ENCODE assay signal across 8 cellular contexts in genomic region chr1:153355445-153356071, GRCh38. TPM values are rescaled to one million over a fixed set of nuclear protein-coding genes. Genes with fewer than 3 reads are reported as not detected.
DNase-seq lines count a peak whose midpoint lies in the region; ATAC-seq and TF ChIP-seq lines count a peak whose summit lies in the region.

No MANE protein-coding gene starts in this region.

- H3K9me3 ChIP-seq in MG63 (peaks cover 5% of the 10 kb centered on the region; the same call in 1 of the 2 replicates), RWPE2 (ENCODE audit: severe bottlenecking) (no peaks in the 10 kb centered on the region), thyroid gland (no peaks in the 10 kb centered on the region)

- H3K4me1 ChIP-seq in RWPE2 (ENCODE audit: insufficient read depth, poor library complexity, severe bottlenecking) = peaks cover 16% of the 10 kb centered on the region
- no peaks in the 10 kb centered on the region for H3K4me1 ChIP-seq in thyroid gland

- H3K27ac ChIP-seq in RWPE2 (ENCODE audit: poor library complexity, severe bottlenecking) (no peak overlapping the region), brain microvascular endothelial cell (no peak overlapping the region), thyroid gland (no peak overlapping the region)

- peak; percentile 94 for DNase-seq in SIG-M5 treated with dmso at 0.1 percent for 504 hours (lab: John Stamatoyannopoulos, UW; ENCODE audit: unreplicated experiment)
- DNase-seq in SIG-M5 (lab: John Stamatoyannopoulos, UW) = no peak
- DNase-seq in MG63 = peak; percentile 76
- DNase-seq in RWPE2 (ENCODE audit: low spot score) = no peak
- peak; percentile 18 for DNase-seq in brain microvascular endothelial cell
- DNase-seq in kidney tubule cell (ENCODE audit: low spot score) = peak; percentile 73
- peak; percentile 6 to 13 for DNase-seq in thyroid gland

- no peak overlapping the region for H3K4me3 ChIP-seq in MG63
- H3K4me3 ChIP-seq in RWPE2 (ENCODE audit: severe bottlenecking) = no peak overlapping the region
- H3K4me3 ChIP-seq in brain microvascular endothelial cell (ENCODE audit: low read depth, low read length) = no peak overlapping the region
- no peak overlapping the region for H3K4me3 ChIP-seq in thyroid gland (replicated peaks in 1 of 3)

- intact Hi-C loops in thyroid gland (cut with DNase I) = no loop called here

- 54 to 58% methylated on average over 9 to 10 of the region's 10 CpGs for WGBS in thyroid gland, 2 donors

- TF ChIP-seq CTCF in RWPE2 (IDR thresholded peaks at IDR 0.05; ENCODE audit: poor library complexity, severe bottlenecking) = peak; percentile 77
- peak; percentile 70 for TF ChIP-seq CTCF in brain microvascular endothelial cell (IDR thresholded peaks at IDR 0.05; ENCODE audit: low read depth, low read length, missing control alignments)
- peak in 1 of 6 experiments; percentile 8 for TF ChIP-seq CTCF in thyroid gland (IDR thresholded peaks at IDR 0.05)

- ATAC-seq in RWPE2 (ENCODE audit: low read depth) = peak; percentile 68
- ATAC-seq in GM21367 (IDR thresholded peaks at IDR 0.05; ENCODE audit: unreplicated experiment) = no peak

- peaks cover 15% of the 10 kb centered on the region for H3K27me3 ChIP-seq in MG63
- no peaks in the 10 kb centered on the region for H3K27me3 ChIP-seq in RWPE2 (ENCODE audit: insufficient read depth, poor library complexity, severe bottlenecking)
- peaks cover 3% of the 10 kb centered on the region for H3K27me3 ChIP-seq in brain microvascular endothelial cell (replicated peaks)
- H3K27me3 ChIP-seq in thyroid gland = no peaks in the 10 kb centered on the region

- H3K36me3 ChIP-seq in MG63 = no peaks in the 10 kb centered on the region
- H3K36me3 ChIP-seq in RWPE2 (ENCODE audit: low read depth) = no peaks in the 10 kb centered on the region
- no peaks in the 10 kb centered on the region for H3K36me3 ChIP-seq in brain microvascular endothelial cell (replicated peaks)
- no peaks in the 10 kb centered on the region for H3K36me3 ChIP-seq in thyroid gland

- TF ChIP-seq POLR2A in thyroid gland (IDR thresholded peaks at IDR 0.05) = no peak

- in situ Hi-C loops in brain microvascular endothelial cell (cut with HindIII; ENCODE audit: low pct_ligation_motif_present, low sequenced_read_pairs) = loop anchor here (25.0 kb wide), 1 partner anchor 132 kb away; no protein-coding TSS in a partner anchor

RNA-seq across cellular contexts. Expression of gene S100A9, which starts 2.1 kb away (rescaled TPM):
- not detected in 2 replicates for total RNA-seq in MG63 (2014; rRNA removed; shearing (Covaris generic); ENCODE audit: low replicate concordance)
- 100 to 1,000 TPM in 1 of 4 donors, 10 to 100 TPM in 3; 36.2 to 285 (median 66.0) TPM for total RNA-seq in thyroid gland

RNA-seq across cellular contexts. Expression of gene PGLYRP4, which starts 6.9 kb away (rescaled TPM):
- not detected in 2 replicates for total RNA-seq in MG63 (2014; rRNA removed; shearing (Covaris generic); ENCODE audit: low replicate concordance)
- total RNA-seq in thyroid gland = not detected

RNA-seq across cellular contexts. Expression of gene S100A12, which starts 19.9 kb away (rescaled TPM):
- total RNA-seq in MG63 (2014; rRNA removed; shearing (Covaris generic); ENCODE audit: low replicate concordance) = not detected in 2 replicates
- total RNA-seq in thyroid gland = not detected

RNA-seq across cellular contexts. Expression of gene S100A8, which starts 35.3 kb away (rescaled TPM):
- not detected in 2 replicates for total RNA-seq in MG63 (2014; rRNA removed; shearing (Covaris generic); ENCODE audit: low replicate concordance)
- 10 to 100 TPM in 1 of 4 donors, 1 to 10 TPM in 2, not detected in 1; 2.8 to 35.6 (median 6.2) TPM for total RNA-seq in thyroid gland

RNA-seq across cellular contexts. Expression of gene PGLYRP3, which starts 42.8 kb away (rescaled TPM):
- total RNA-seq in MG63 (2014; rRNA removed; shearing (Covaris generic); ENCODE audit: low replicate concordance) = not detected in 2 replicates
- total RNA-seq in thyroid gland = not detected

Comparison
In these comparisons a context has a peak if more than half of its experiments do, and no peak if none do; other contexts are left out.
1. DNase-seq: peak in SIG-M5 treated with dmso at 0.1 percent for 504 hours (single experiment), MG63 (single experiment), brain microvascular endothelial cell (single experiment), kidney tubule cell (single experiment) and thyroid gland (2 of 2); none in SIG-M5 (single experiment) and RWPE2 (single experiment).
2. RNA of gene S100A9, which starts 2.1 kb away (total RNA-seq): 36.2 to 285 TPM in thyroid gland; not detected in MG63; every median in the first group is over 10 times any median in the second.